Comparison of ENCODE assay signal across 14 cellular contexts in the genomic region with DNA sequence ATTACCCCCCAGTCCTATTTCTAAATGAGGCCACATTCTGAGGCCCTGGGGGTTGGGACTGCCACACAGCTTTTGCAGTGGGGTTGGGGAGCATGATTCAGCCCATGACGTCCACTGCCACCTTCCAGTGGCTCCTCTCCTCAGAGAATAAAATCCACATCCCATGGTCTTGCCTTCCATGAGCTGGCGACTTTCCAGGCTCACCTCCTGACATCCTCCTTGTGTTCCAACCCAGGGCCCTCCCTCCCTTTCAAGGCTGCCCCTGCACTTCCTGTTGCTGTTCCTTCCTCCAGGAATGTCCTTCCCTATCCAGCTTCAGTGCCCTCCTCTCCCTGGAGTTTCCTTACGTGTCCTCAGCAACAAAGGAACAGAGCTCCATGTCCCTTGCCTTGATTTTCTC.
DNase-seq lines count a peak whose midpoint lies in the region; ATAC-seq and TF ChIP-seq lines count a peak whose summit lies in the region.
"Had no signal": no experiment of that assay in that cellular context is flagged by ENCODE, and none has a peak within 500 bp of the region (broad histone marks: within the 10 kb centered on the region; RNA-seq: fewer than 3 reads in every experiment).

No MANE protein-coding gene starts in this region.

- DNase-seq in NCI-H146 (lab: John Stamatoyannopoulos, UW), result peak; percentile 16
- no peak for DNase-seq in NCI-H146 treated with DMSO at 0.1 percent for 48 hours (lab: John Stamatoyannopoulos, UW; ENCODE audit: unreplicated experiment)
- peak; percentile 64 for DNase-seq in NCI-H69 (lab: John Stamatoyannopoulos, UW)
- no peak for DNase-seq in immature natural killer cell
- DNase-seq in NK-92 treated with Interleukin-12 subunit alpha and Interleukin-12 subunit beta, amount 100 ng/mL, for 24 hours (lab: John Stamatoyannopoulos, UW), result no peak
- DNase-seq in GM03348 (ENCODE audit: low spot score), result no peak
- DNase-seq: activated naive CD4-positive, alpha-beta T cell treated with anti-CD3 and anti-CD28 coated beads for 36 hours; foreskin keratinocyte; MG63; stimulated activated naive CD8-positive, alpha-beta T cell treated with anti-CD3 and anti-CD28 coated beads, Interleukin-15, Interleukin-2, amounts not matched to agents 100 U/mL and 50 U/mL, for 24 hours had no signal

- H3K27me3 Mint-ChIP-seq in immature natural killer cell (ENCODE audit: low read depth in 3 of 3), result peaks cover 0 to 4% (median 0%) of the 10 kb centered on the region in 3 donors

- H3K36me3 ChIP-seq in parathyroid adenoma (ENCODE audit: control insufficient read depth, insufficient read depth, low read length), result no peaks in the 10 kb centered on the region
- H3K36me3 ChIP-seq: MG63, vagina had no signal

- peaks cover 65% of the 10 kb centered on the region for H3K4me1 ChIP-seq in parathyroid adenoma
- H3K4me1 ChIP-seq: foreskin keratinocyte had no signal

- peak overlapping the region; percentile 58 for H2AFZ ChIP-seq in parathyroid adenoma

- no peak overlapping the region for H3K9ac ChIP-seq in parathyroid adenoma

- H3K79me2 ChIP-seq in parathyroid adenoma, result peaks cover 13% of the 10 kb centered on the region

- no peak for TF ChIP-seq CTCF in parathyroid adenoma (IDR thresholded peaks at IDR 0.05)

- peaks cover 24 to 41% of the 10 kb centered on the region in 2 donors for H3K4me1 Mint-ChIP-seq in immature natural killer cell

- no peak overlapping the region for H3K4me3 ChIP-seq in parathyroid adenoma (ENCODE audit: low read depth, low read length)
- H3K4me3 ChIP-seq: MG63, vagina had no signal

- H3K4me2 ChIP-seq in parathyroid adenoma (ENCODE audit: low read length), result peak overlapping the region; percentile 18

- peak overlapping the region in 4 of 6 donors; percentile 17 to 81 (median 46) for H3K27ac Mint-ChIP-seq in immature natural killer cell
- H3K27ac Mint-ChIP-seq: activated naive CD4-positive, alpha-beta T cell treated with anti-CD3 and anti-CD28 coated beads for 36 hours; endodermal cell had no signal

- H3K9me3 Mint-ChIP-seq in immature natural killer cell, result no peaks in the 10 kb centered on the region
- H3K9me3 Mint-ChIP-seq: activated naive CD4-positive, alpha-beta T cell treated with anti-CD3 and anti-CD28 coated beads for 36 hours; endodermal cell had no signal

- H3K9me3 ChIP-seq in parathyroid adenoma (ENCODE audit: control insufficient read depth, low read length), result no peaks in the 10 kb centered on the region
- H3K9me3 ChIP-seq: MG63, vagina had no signal

- ATAC-seq in GM18498 (IDR thresholded peaks at IDR 0.05; ENCODE audit: unreplicated experiment), result no peak
- ATAC-seq: foreskin keratinocyte; stimulated activated naive CD8-positive, alpha-beta T cell treated with anti-CD3 and anti-CD28 coated beads, Interleukin-15, Interleukin-2, amounts not matched to agents 100 U/mL and 50 U/mL, for 24 hours had no signal

- H3K36me3 Mint-ChIP-seq in immature natural killer cell, result no peaks in the 10 kb centered on the region

- H3K4me3 Mint-ChIP-seq in immature natural killer cell, result no peak overlapping the region
- H3K4me3 Mint-ChIP-seq: activated naive CD4-positive, alpha-beta T cell treated with anti-CD3 and anti-CD28 coated beads for 36 hours; endodermal cell had no signal

- no peaks in the 10 kb centered on the region for H3K27me3 ChIP-seq in parathyroid adenoma (ENCODE audit: control insufficient read depth, insufficient read depth, low read length)
- H3K27me3 ChIP-seq: foreskin keratinocyte, MG63, vagina had no signal

- peak overlapping the region; percentile 84 for H3K27ac ChIP-seq in parathyroid adenoma
- H3K27ac ChIP-seq: foreskin keratinocyte, vagina had no signal

Comparison
In these comparisons a context has a peak if more than half of its experiments do, and no peak if none do; other contexts are left out.
1. DNase-seq: peak in NCI-H146 (single experiment) and NCI-H69 (single experiment); none in NCI-H146 treated with DMSO at 0.1 percent for 48 hours (single experiment), immature natural killer cell (0 of 3), NK-92 treated with Interleukin-12 subunit alpha and Interleukin-12 subunit beta, amount 100 ng/mL, for 24 hours (single experiment) and GM03348 (single experiment).